ENCODE assay signal across 13 cellular contexts in genomic region chr22:47850644-47851151, GRCh38.
DNase-seq lines count a peak whose midpoint lies in the region; ATAC-seq and TF ChIP-seq lines count a peak whose summit lies in the region.
"Had no signal": no experiment of that assay in that cellular context is flagged by ENCODE, and none has a peak within 500 bp of the region (broad histone marks: within the 10 kb centered on the region; RNA-seq: fewer than 3 reads in every experiment).

No MANE protein-coding gene starts in this region.

- H3K9me3 ChIP-seq in neuronal stem cell (replicated peaks in 1 of 2; ENCODE audit: control insufficient read depth in 2 of 2, insufficient read depth in 1 of 2, low read depth in 1 of 2, low read length in 2 of 2): no peaks in the 10 kb centered on the region
- H3K9me3 ChIP-seq in CD8-positive, alpha-beta memory T cell (ENCODE audit: low read length): no peaks in the 10 kb centered on the region
- H3K9me3 ChIP-seq: right lobe of liver, stomach had no signal

- peak overlapping the region; percentile 13 for H3K18ac ChIP-seq in neuronal stem cell (ENCODE audit: low read length)

- no peak overlapping the region for H3K27ac ChIP-seq in neuronal stem cell (replicated peaks; ENCODE audit: low read length)
- H3K27ac ChIP-seq in CD8-positive, alpha-beta memory T cell (ENCODE audit: low read depth, low read length): no peak overlapping the region
- H3K27ac ChIP-seq: right lobe of liver, stomach had no signal

- H3K4ac ChIP-seq in neuronal stem cell (ENCODE audit: low read length): no peak overlapping the region

- H3K27ac Mint-ChIP-seq in CD8-positive, alpha-beta memory T cell: no peak overlapping the region
- H3K27ac Mint-ChIP-seq: activated T-helper 2 cell treated with anti-CD3 and anti-CD28 coated beads, Interferon-gamma antibody, Interleukin-2, Interleukin-4, amounts not matched to agents 10 μg/mL and 5 μg/mL and 100 μg/mL, durations not matched to agents 14 hours and 24 hours and 36 hours had no signal

- H3K27me3 ChIP-seq in neuronal stem cell (ENCODE audit: control insufficient read depth in 3 of 3, insufficient read depth in 3 of 3, low read depth in 1 of 3, low read length in 3 of 3): no peaks in the 10 kb centered on the region
- no peaks in the 10 kb centered on the region for H3K27me3 ChIP-seq in CD8-positive, alpha-beta memory T cell (ENCODE audit: insufficient read depth, low read length, poor library complexity, severe bottlenecking)
- H3K27me3 ChIP-seq: right lobe of liver had no signal

- no peak overlapping the region for H4K91ac ChIP-seq in neuronal stem cell (ENCODE audit: low read depth, low read length, poor library complexity)

- no peak overlapping the region for H4K8ac ChIP-seq in neuronal stem cell (ENCODE audit: low read depth, low read length)

- no peak overlapping the region for H2AK5ac ChIP-seq in neuronal stem cell (ENCODE audit: low read depth, low read length)

- H3K79me1 ChIP-seq in neuronal stem cell (ENCODE audit: low read depth, low read length): no peaks in the 10 kb centered on the region

- POLR2A ChIA-PET in CD8-positive, alpha-beta memory T cell (lab: Charles Lee): no interaction called here

- DNase-seq in Daoy (ENCODE audit: low read depth): peak; percentile 55
- DNase-seq in NCI-H2171 treated with DMSO at 0.1 percent for 48 hours (lab: John Stamatoyannopoulos, UW): peak; percentile 65
- peak; percentile 8 for DNase-seq in astrocyte of the cerebellum (ENCODE audit: low read depth)
- peak; percentile 17 for DNase-seq in neuronal stem cell (ENCODE audit: low spot score)
- no peak for DNase-seq in NCI-H774 (lab: John Stamatoyannopoulos, UW)
- DNase-seq in CD8-positive, alpha-beta memory T cell: no peak
- DNase-seq in HPDE6-E6E7 (ENCODE audit: extremely low spot score): no peak
- DNase-seq: effector memory CD4-positive, alpha-beta T cell; GDM1; right lobe of liver; stomach had no signal

- no peaks in the 10 kb centered on the region for H3K36me3 ChIP-seq in neuronal stem cell (replicated peaks in 1 of 2; ENCODE audit: control insufficient read depth in 2 of 2, insufficient read depth in 2 of 2, low read length in 2 of 2)
- no peaks in the 10 kb centered on the region for H3K36me3 ChIP-seq in CD8-positive, alpha-beta memory T cell (ENCODE audit: insufficient read depth, low read length)
- H3K36me3 ChIP-seq: right lobe of liver, stomach had no signal

- no peak overlapping the region for H3K14ac ChIP-seq in neuronal stem cell (ENCODE audit: low read length)

- TF ChIP-seq CTCF in astrocyte of the cerebellum (IDR thresholded peaks at IDR 0.05; ENCODE audit: low read depth, low read length, missing control alignments): no peak

- H3K23ac ChIP-seq in neuronal stem cell (ENCODE audit: low read depth, low read length, poor library complexity): no peak overlapping the region

- H2BK120ac ChIP-seq in neuronal stem cell (ENCODE audit: low read depth, low read length): no peak overlapping the region

- peaks cover 10 to 27% of the 10 kb centered on the region in 2 donors for H3K27me3 Mint-ChIP-seq in CD8-positive, alpha-beta memory T cell

- no peaks in the 10 kb centered on the region for H3K4me1 Mint-ChIP-seq in CD8-positive, alpha-beta memory T cell

- no peak overlapping the region for H2BK15ac ChIP-seq in neuronal stem cell (ENCODE audit: low read length)

- H3K4me3 Mint-ChIP-seq in CD8-positive, alpha-beta memory T cell: no peak overlapping the region

- H2AFZ ChIP-seq in neuronal stem cell (ENCODE audit: low read length): no peak overlapping the region

- H3K4me1 ChIP-seq in neuronal stem cell (ENCODE audit: control insufficient read depth in 2 of 2, insufficient read depth in 1 of 2, low read depth in 1 of 2, low read length in 2 of 2): peaks cover 0 to 8% of the 10 kb centered on the region in 2 donors
- H3K4me1 ChIP-seq in CD8-positive, alpha-beta memory T cell (ENCODE audit: insufficient read depth, low read length): no peaks in the 10 kb centered on the region
- H3K4me1 ChIP-seq: right lobe of liver, stomach had no signal

- no peak overlapping the region for H3K9ac ChIP-seq in neuronal stem cell (ENCODE audit: low read depth, low read length, poor library complexity)

- H3K4me2 ChIP-seq in neuronal stem cell (ENCODE audit: insufficient read depth, low read length, poor library complexity, severe bottlenecking): no peak overlapping the region

- CTCF ChIA-PET in CD8-positive, alpha-beta memory T cell (lab: Charles Lee): no interaction called here

- no peaks in the 10 kb centered on the region for H3K36me3 Mint-ChIP-seq in CD8-positive, alpha-beta memory T cell

- no peak overlapping the region for H3K4me3 ChIP-seq in astrocyte of the cerebellum (ENCODE audit: low read depth, low read length)
- no peak overlapping the region for H3K4me3 ChIP-seq in neuronal stem cell (ENCODE audit: low read length in 2 of 2)
- no peak overlapping the region for H3K4me3 ChIP-seq in CD8-positive, alpha-beta memory T cell (ENCODE audit: low read length)
- H3K4me3 ChIP-seq: right lobe of liver, stomach had no signal

- H2BK5ac ChIP-seq in neuronal stem cell (ENCODE audit: low read length): no peak overlapping the region

- no peak overlapping the region for H2BK12ac ChIP-seq in neuronal stem cell (ENCODE audit: low read length)

- no peak for ATAC-seq in GM18517 (IDR thresholded peaks at IDR 0.05; ENCODE audit: unreplicated experiment)
- ATAC-seq: right lobe of liver had no signal

- no CpG with 5 or more reads among the region's 2 CpGs for WGBS in neuronal stem cell (ENCODE audit: extremely low coverage in 2 of 2, insufficient read length in 2 of 2, insufficient replicate concordance in 1 of 2), 2 donors

- in situ Hi-C loops in astrocyte of the cerebellum (cut with HindIII; ENCODE audit: low sequenced_read_pairs): no loop called here

- H3K9me3 Mint-ChIP-seq in CD8-positive, alpha-beta memory T cell: no peaks in the 10 kb centered on the region
- H3K9me3 Mint-ChIP-seq: activated T-helper 2 cell treated with anti-CD3 and anti-CD28 coated beads, Interferon-gamma antibody, Interleukin-2, Interleukin-4, amounts not matched to agents 10 μg/mL and 5 μg/mL and 100 μg/mL, durations not matched to agents 14 hours and 24 hours and 36 hours had no signal

Comparison
In these comparisons a context has a peak if more than half of its experiments do, and no peak if none do; other contexts are left out.
1. DNase-seq: peak in Daoy (single experiment), NCI-H2171 treated with DMSO at 0.1 percent for 48 hours (single experiment), astrocyte of the cerebellum (single experiment) and neuronal stem cell (single experiment); none in NCI-H774 (single experiment), CD8-positive, alpha-beta memory T cell (0 of 5) and HPDE6-E6E7 (single experiment).